ENCODE assay signal across 8 cellular contexts in the genomic region with DNA sequence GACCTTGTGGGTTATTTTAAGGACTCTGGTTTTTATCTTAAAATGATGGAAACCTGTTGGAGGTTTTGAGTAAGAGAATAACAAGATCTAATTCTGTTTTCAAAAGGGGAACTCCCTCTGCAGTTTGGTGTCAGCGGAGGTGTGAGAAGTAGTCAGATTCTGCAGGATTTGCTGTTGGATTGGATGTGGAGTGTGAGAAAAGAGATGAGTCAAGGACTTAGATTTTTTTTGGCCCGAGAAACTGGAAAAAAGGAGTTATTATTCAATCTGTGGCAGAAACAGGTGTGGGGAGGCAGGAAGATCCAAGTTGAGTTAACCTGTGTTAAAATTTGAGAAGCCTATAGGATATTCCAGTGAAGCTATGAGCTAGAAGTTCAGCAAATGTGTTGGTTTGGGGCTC.
"Had no signal": no experiment of that assay in that cellular context is flagged by ENCODE, and none has a peak within 500 bp of the region (broad histone marks: within the 10 kb centered on the region; RNA-seq: fewer than 3 reads in every experiment).

No MANE protein-coding gene starts in this region.

- FAIRE-seq: H1, H54, HTR-8/SVneo, K562 had no signal

- H3K4me3 ChIP-seq: GM23338, K562 had no signal

- DNase-seq: H9, HFFc6, IMR-90 had no signal
